In the genomic region with DNA sequence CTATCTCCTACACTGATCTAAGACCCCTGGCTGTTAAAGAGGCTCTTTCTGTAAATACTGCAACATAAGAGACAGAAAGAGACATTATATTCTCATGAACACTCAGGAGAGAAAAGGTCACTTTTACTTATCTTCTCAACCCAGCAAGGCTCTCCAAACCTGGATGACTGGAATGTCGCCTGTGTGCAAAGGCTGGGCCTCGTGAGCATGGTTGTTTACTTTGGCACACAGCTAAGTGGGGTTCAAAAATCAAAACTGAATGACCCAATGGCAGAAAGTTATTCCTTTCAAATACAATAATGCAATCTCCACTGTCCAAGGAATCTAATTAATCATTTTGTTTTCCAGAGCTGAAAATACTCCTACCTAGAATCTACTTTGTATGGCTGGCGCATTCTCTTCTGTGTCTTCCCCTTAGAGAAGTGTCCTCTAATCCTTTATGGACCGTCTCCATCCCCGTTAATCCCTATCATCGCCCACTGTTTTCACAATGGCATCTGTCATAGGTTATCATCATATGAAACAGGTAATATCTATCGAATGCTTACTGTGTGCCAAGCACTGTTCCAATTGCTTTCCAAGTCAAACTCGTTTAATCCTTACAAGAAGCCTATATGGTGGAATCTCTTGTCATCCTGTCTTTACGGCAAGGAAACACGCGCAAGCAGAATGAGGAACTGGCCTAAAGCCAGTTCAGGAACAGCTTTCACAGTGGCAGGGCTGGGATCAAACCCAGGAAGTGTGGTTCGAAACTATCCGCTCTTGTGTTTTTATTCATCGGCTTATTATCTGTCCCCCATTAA, we compare ENCODE assay signal across 7 cellular contexts. TPM values are rescaled to one million over a fixed set of nuclear protein-coding genes. Genes with fewer than 3 reads are reported as not detected.
DNase-seq lines count a peak whose midpoint lies in the region; ATAC-seq and TF ChIP-seq lines count a peak whose summit lies in the region.

No MANE protein-coding gene starts in this region.

- H3K27ac ChIP-seq in HCT116 (ENCODE audit: low read depth, low read length) (no peak overlapping the region), SK-N-MC (no peak overlapping the region)

- H3K4me2 ChIP-seq in HCT116 (ENCODE audit: low read length) (peak overlapping the region; percentile 89), skeletal muscle satellite cell (ENCODE audit: low read length) (peak overlapping the region; percentile 96)

- H3K4me3 ChIP-seq in HCT116 (replicated peaks in 1 of 2; ENCODE audit: low read depth in 1 of 2, low read length in 2 of 2) = peak overlapping the region; percentile 92 to 97
- H3K4me3 ChIP-seq in SK-N-MC = peak overlapping the region; percentile 98
- peak overlapping the region; percentile 83 for H3K4me3 ChIP-seq in fibroblast of the aortic adventitia (ENCODE audit: low read depth, low read length)
- peak overlapping the region; percentile 99 for H3K4me3 ChIP-seq in skeletal muscle satellite cell (ENCODE audit: low read length)

- RAD21 ChIA-PET in HCT116 (lab: Charles Lee; ENCODE audit: low non-redundant PET in 1 of 2, low total read pairs in 2 of 2, uncharacterized antibody in 2 of 2, unreplicated experiment in 2 of 2) = no interaction called here

- TF ChIP-seq RAD21 in HCT116 (IDR thresholded peaks at IDR 0.05; ENCODE audit: low read depth) = no peak

- no TSS peak for BruUV-seq in HCT116 (replicated peaks; lab: Mats Ljungman, UMichigan)

- CTCF ChIA-PET in HCT116 (lab: Charles Lee) = no interaction called here

- H4K20me1 ChIP-seq in HCT116 (ENCODE audit: insufficient read depth) = no peaks in the 10 kb centered on the region

- H3K9me3 ChIP-seq in HCT116 (ENCODE audit: control insufficient read depth in 1 of 2, insufficient read depth in 1 of 2, low read depth in 1 of 2, low read length in 2 of 2) (no peaks in the 10 kb centered on the region), SK-N-MC (ENCODE audit: low read depth, low read length) (no peaks in the 10 kb centered on the region), skeletal muscle satellite cell (replicated peaks; ENCODE audit: low read length) (no peaks in the 10 kb centered on the region)

- TF ChIP-seq CTCF in HCT116 (IDR thresholded peaks at IDR 0.05 in 2 of 3, conservative IDR thresholded peaks at IDR 0.05 in 1 of 3; ENCODE audit: borderline replicate concordance in 1 of 3, insufficient read depth in 1 of 3, low read depth in 2 of 3, low read length in 2 of 3) (no peak), fibroblast of the aortic adventitia (IDR thresholded peaks at IDR 0.05; ENCODE audit: insufficient read depth, low read length) (no peak)

- no peak for TF ChIP-seq POLR2A in HCT116 (IDR thresholded peaks at IDR 0.05; ENCODE audit: borderline replicate concordance, extremely low read depth, insufficient read depth, insufficient read length)

- peaks cover 35% of the 10 kb centered on the region for H3K79me2 ChIP-seq in HCT116 (ENCODE audit: insufficient read depth, low read length)

- POLR2A ChIA-PET in HCT116 (lab: Charles Lee) = no interaction called here

- H3K36me3 ChIP-seq in HCT116 (ENCODE audit: control insufficient read depth in 1 of 2, insufficient read depth in 2 of 2, low read length in 2 of 2) (peaks cover 0 to 5% of the 10 kb centered on the region in 2 experiments; a peak in 2 of 4 replicates), SK-N-MC (ENCODE audit: insufficient read depth, low read length) (no peaks in the 10 kb centered on the region; the same call in none of the 2 replicates), skeletal muscle satellite cell (ENCODE audit: insufficient read depth, low read length) (peaks cover 8% of the 10 kb centered on the region)

- no peaks in the 10 kb centered on the region for H3K9me2 ChIP-seq in HCT116 (ENCODE audit: insufficient read depth)

- no peak overlapping the region for H2AFZ ChIP-seq in HCT116 (ENCODE audit: low read depth, low read length, poor library complexity, severe bottlenecking)

- H3K27me3 ChIP-seq in HCT116 (ENCODE audit: insufficient read depth, low read length) (no peaks in the 10 kb centered on the region), skeletal muscle satellite cell (ENCODE audit: control insufficient read depth, insufficient read depth, low read length) (no peaks in the 10 kb centered on the region)

- H3K4me1 ChIP-seq in HCT116 (ENCODE audit: control insufficient read depth in 1 of 2, insufficient read depth in 2 of 2, low read length in 2 of 2) (peaks cover 5 to 14% of the 10 kb centered on the region in 2 experiments; a peak in 3 of 4 replicates), skeletal muscle satellite cell (ENCODE audit: control insufficient read depth, insufficient read depth, low read length) (peaks cover 11% of the 10 kb centered on the region)

- no peak for DNase-seq in HCT116 (ENCODE audit: low read depth, low spot score)
- DNase-seq in SK-N-MC (ENCODE audit: low read depth, low spot score) = no peak
- no peak for DNase-seq in fibroblast of the aortic adventitia (ENCODE audit: low read depth)

- H3K9ac ChIP-seq in HCT116 (ENCODE audit: low read length) (peak overlapping the region; percentile 78; the same call in 1 of the 2 replicates), SK-N-MC (ENCODE audit: insufficient read length) (peak overlapping the region; percentile 91), skeletal muscle satellite cell (ENCODE audit: low read depth, low read length) (peak overlapping the region; percentile 97)

- ATAC-seq in HCT116 (no peak), GM18520 (IDR thresholded peaks at IDR 0.05; ENCODE audit: unreplicated experiment) (no peak), GM21825 (IDR thresholded peaks at IDR 0.05; ENCODE audit: unreplicated experiment) (no peak), GM21447 (IDR thresholded peaks at IDR 0.05; ENCODE audit: unreplicated experiment) (no peak)

- intact Hi-C loops in HCT116 (cut with micrococcal nuclease) = no loop called here

TF ChIP-seq in HCT116, 20 proteins besides CTCF, POLR2A, EP300 and RAD21:
- no peak for TF ChIP-seq YY1 (IDR thresholded peaks at IDR 0.05; ENCODE audit: extremely low read depth, insufficient replicate concordance, low read depth, low read length)
- TF ChIP-seq SIN3A (IDR thresholded peaks at IDR 0.05; ENCODE audit: low read depth) = no peak
- no peak for TF ChIP-seq POLR2AphosphoS5 (IDR thresholded peaks at IDR 0.05; ENCODE audit: low read depth, low read length)
- TF ChIP-seq, protein P1, sequence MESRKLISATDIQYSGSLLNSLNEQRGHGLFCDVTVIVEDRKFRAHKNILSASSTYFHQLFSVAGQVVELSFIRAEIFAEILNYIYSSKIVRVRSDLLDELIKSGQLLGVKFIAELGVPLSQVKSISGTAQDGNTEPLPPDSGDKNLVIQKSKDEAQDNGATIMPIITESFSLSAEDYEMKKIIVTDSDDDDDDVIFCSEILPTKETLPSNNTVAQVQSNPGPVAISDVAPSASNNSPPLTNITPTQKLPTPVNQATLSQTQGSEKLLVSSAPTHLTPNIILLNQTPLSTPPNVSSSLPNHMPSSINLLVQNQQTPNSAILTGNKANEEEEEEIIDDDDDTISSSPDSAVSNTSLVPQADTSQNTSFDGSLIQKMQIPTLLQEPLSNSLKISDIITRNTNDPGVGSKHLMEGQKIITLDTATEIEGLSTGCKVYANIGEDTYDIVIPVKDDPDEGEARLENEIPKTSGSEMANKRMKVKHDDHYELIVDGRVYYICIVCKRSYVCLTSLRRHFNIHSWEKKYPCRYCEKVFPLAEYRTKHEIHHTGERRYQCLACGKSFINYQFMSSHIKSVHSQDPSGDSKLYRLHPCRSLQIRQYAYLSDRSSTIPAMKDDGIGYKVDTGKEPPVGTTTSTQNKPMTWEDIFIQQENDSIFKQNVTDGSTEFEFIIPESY (IDR thresholded peaks at IDR 0.05; ENCODE audit: extremely low read depth, insufficient replicate concordance, low read length) = no peak
- TF ChIP-seq SP1 (IDR thresholded peaks at IDR 0.05; ENCODE audit: low read depth) = no peak
- TF ChIP-seq, protein P2, sequence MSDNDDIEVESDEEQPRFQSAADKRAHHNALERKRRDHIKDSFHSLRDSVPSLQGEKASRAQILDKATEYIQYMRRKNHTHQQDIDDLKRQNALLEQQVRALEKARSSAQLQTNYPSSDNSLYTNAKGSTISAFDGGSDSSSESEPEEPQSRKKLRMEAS (IDR thresholded peaks at IDR 0.05) = no peak
- no peak for TF ChIP-seq ELF1 (IDR thresholded peaks at IDR 0.05; ENCODE audit: borderline replicate concordance, low read depth)
- TF ChIP-seq, protein P3, sequence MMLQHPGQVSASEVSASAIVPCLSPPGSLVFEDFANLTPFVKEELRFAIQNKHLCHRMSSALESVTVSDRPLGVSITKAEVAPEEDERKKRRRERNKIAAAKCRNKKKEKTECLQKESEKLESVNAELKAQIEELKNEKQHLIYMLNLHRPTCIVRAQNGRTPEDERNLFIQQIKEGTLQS (IDR thresholded peaks at IDR 0.05) = no peak
- no peak for TF ChIP-seq EZH2phosphoT487 (IDR thresholded peaks at IDR 0.05; ENCODE audit: borderline replicate concordance)
- no peak for TF ChIP-seq TCF7L2 (IDR thresholded peaks at IDR 0.05; ENCODE audit: borderline replicate concordance, extremely low read depth, insufficient read depth, insufficient read length)
- no peak for TF ChIP-seq CBX3 (IDR thresholded peaks at IDR 0.05; ENCODE audit: low read depth)
- TF ChIP-seq EGR1 (IDR thresholded peaks at IDR 0.05; ENCODE audit: low read depth) = no peak
- no peak for TF ChIP-seq JUND (IDR thresholded peaks at IDR 0.05)
- TF ChIP-seq EZH2 (IDR thresholded peaks at IDR 0.05) = no peak
- no peak for TF ChIP-seq ZFX (IDR thresholded peaks at IDR 0.05)
- no peak for TF ChIP-seq FOSL1 (IDR thresholded peaks at IDR 0.05; ENCODE audit: low read depth)

RNA-seq across cellular contexts. Expression of a gene that starts 1.3 kb away (rescaled TPM):
- total RNA-seq in HCT116 (2021; ENCODE audit: unreplicated experiment) = 7.0 TPM
- polyA plus RNA-seq in HCT116 (2012) = 4.2 and 4.3 TPM in 2 replicates
- total RNA-seq in fibroblast of the aortic adventitia (ENCODE audit: low replicate concordance) = 4.3 and 7.0 TPM in 2 replicates
- total RNA-seq in skeletal muscle satellite cell (2012; rRNA removed) = 4.6 and 5.0 TPM in 2 replicates

RNA-seq across cellular contexts. Expression of a gene that starts 32.9 kb away (rescaled TPM):
- total RNA-seq in HCT116 (2021; ENCODE audit: unreplicated experiment) = 0.15 TPM
- polyA plus RNA-seq in HCT116 (2012) = 0.14 and 0.17 TPM in 2 replicates
- total RNA-seq in fibroblast of the aortic adventitia (ENCODE audit: low replicate concordance) = not detected in 2 replicates
- not detected in 2 replicates for total RNA-seq in skeletal muscle satellite cell (2012; rRNA removed)

RNA-seq across cellular contexts. Expression of a gene that starts 44.4 kb away (rescaled TPM):
- total RNA-seq in HCT116 (2021; ENCODE audit: unreplicated experiment) = 11.0 TPM
- 10.6 and 15.3 TPM in 2 replicates for polyA plus RNA-seq in HCT116 (2012)
- 5.8 and 11.8 TPM in 2 replicates for total RNA-seq in fibroblast of the aortic adventitia (ENCODE audit: low replicate concordance)
- total RNA-seq in skeletal muscle satellite cell (2012; rRNA removed) = 7.4 and 8.9 TPM in 2 replicates
